1 cellular context compared by ENCODE assay signal in genomic region chr1:1320666-1321448, GRCh38.
TF ChIP-seq lines count a peak whose summit lies in the region.

No MANE protein-coding gene starts in this region.

TF ChIP-seq in IMR-90, 13 proteins besides CTCF, POLR2A, EP300 and RAD21:
- TF ChIP-seq ELK1 (IDR thresholded peaks at IDR 0.05; ENCODE audit: borderline replicate concordance, low read depth, low read length), result no peak
- no peak for TF ChIP-seq MAZ (IDR thresholded peaks at IDR 0.05; ENCODE audit: borderline replicate concordance, low read depth, low read length)
- TF ChIP-seq MXI1 (IDR thresholded peaks at IDR 0.05; ENCODE audit: borderline replicate concordance, low read depth, low read length), result no peak
- no peak for TF ChIP-seq FOS (IDR thresholded peaks at IDR 0.05; ENCODE audit: low read depth, low read length)
- TF ChIP-seq BHLHE40 (IDR thresholded peaks at IDR 0.05; ENCODE audit: low read depth, low read length), result no peak
